8 cellular contexts compared by ENCODE assay signal in genomic region chr4:10164877-10165283, GRCh38. TPM values are rescaled to one million over a fixed set of nuclear protein-coding genes. Genes with fewer than 3 reads are reported as not detected.
DNase-seq lines count a peak whose midpoint lies in the region; ATAC-seq, FAIRE-seq and TF ChIP-seq lines count a peak whose summit lies in the region.

No MANE protein-coding gene starts in this region.

- peaks cover 0 to 1% of the 10 kb centered on the region in 2 experiments for H4K20me1 ChIP-seq in H1 (replicated peaks in 1 of 2; ENCODE audit: control insufficient read depth in 1 of 2, insufficient read depth in 2 of 2, low read length in 2 of 2)

- no peak overlapping the region for H2BK12ac ChIP-seq in H1 (ENCODE audit: low read depth, low read length)

- POLR2A ChIA-PET in H1 (lab: Charles Lee; ENCODE audit: partially characterized antibody): interaction anchor here (0.6 to 0.8 kb wide), 3 partner anchors 9 to 94 kb away, joined by 3 to 5 read pairs (median 4); no protein-coding TSS in a partner anchor

- TF ChIP-seq EP300 in H1 (IDR thresholded peaks at IDR 0.05; ENCODE audit: borderline replicate concordance in 1 of 2, low read depth in 2 of 2, low read length in 2 of 2): no peak

- H4K5ac ChIP-seq in H1 (ENCODE audit: insufficient read length, low read depth, low read length): no peak overlapping the region

- WGBS in H1 (ENCODE audit: extremely low coverage in 1 of 2, insufficient coverage in 1 of 2, insufficient read length in 1 of 2, insufficient replicate concordance in 2 of 2, low coverage in 1 of 2, low lambda C conversion rate in 2 of 2, missing lambda C conversion rate in 1 of 2), 2 experiments: 43% methylated on average over 3 of the region's 3 CpGs; no CpG with 5 or more reads in 1 of the 2 experiments

- TF ChIP-seq POLR2A in H1 (IDR thresholded peaks at IDR 0.05; ENCODE audit: control extremely low read depth in 1 of 2, low read depth in 2 of 2, low read length in 2 of 2): no peak

- H2BK20ac ChIP-seq in H1 (ENCODE audit: low read length): no peak overlapping the region

- no peak overlapping the region for H2BK120ac ChIP-seq in H1 (replicated peaks; ENCODE audit: low read depth, low read length)

- H2BK5ac ChIP-seq in H1 (ENCODE audit: low read depth, low read length): no peak overlapping the region

- no peaks in the 10 kb centered on the region for H3K36me3 ChIP-seq in H1 (ENCODE audit: control insufficient read depth in 2 of 4, insufficient read depth in 4 of 4, low read length in 3 of 4)

- TF ChIP-seq CTCF in H1 (IDR thresholded peaks at IDR 0.05; ENCODE audit: control extremely low read depth in 1 of 3, insufficient read depth in 1 of 3, low read depth in 1 of 3, low read length in 3 of 3): peak; percentile 62 to 82 (median 66)

- H3K23ac ChIP-seq in H1 (ENCODE audit: insufficient read length): no peak overlapping the region

- no peaks in the 10 kb centered on the region for H3K79me2 ChIP-seq in H1 (ENCODE audit: control insufficient read depth in 1 of 2, insufficient read depth in 2 of 2, low read length in 2 of 2)

- peak; percentile 34 for DNase-seq in stimulated activated naive CD8-positive, alpha-beta T cell treated with anti-CD3 and anti-CD28 coated beads, Interleukin-15, Interleukin-2, amounts not matched to agents 100 U/mL and 50 U/mL, for 24 hours
- no peak for DNase-seq in stimulated activated naive CD8-positive, alpha-beta T cell treated with anti-CD3 and anti-CD28 coated beads, Interleukin-15, amount 100 ng/mL, for 72 hours
- DNase-seq in NCI-H748 (lab: John Stamatoyannopoulos, UW; ENCODE audit: unreplicated experiment) (peak; percentile 51), H1 (ENCODE audit: low read depth in 1 of 2, low spot score in 2 of 2) (peak; percentile 15 to 77), myocyte (ENCODE audit: low read depth) (peak; percentile 41), NCI-H1694 treated with DMSO at 0.1 percent for 48 hours (lab: John Stamatoyannopoulos, UW) (no peak)
- DNase-seq in activated effector memory CD4-positive, alpha-beta T cell treated with Interleukin-2 at 50 U/mL for 16 hours: no peak

- peak; percentile 90 for FAIRE-seq in H1 (lab: Jason Lieb, UNC)

- no peak overlapping the region for H2AK5ac ChIP-seq in H1 (ENCODE audit: low read depth, low read length)

- no peak overlapping the region for H3K27ac ChIP-seq in H1 (ENCODE audit: low read depth, low read length)

- peaks cover 15% of the 10 kb centered on the region for H3K4me1 Mint-ChIP-seq in stimulated activated naive CD8-positive, alpha-beta T cell treated with anti-CD3 and anti-CD28 coated beads, Interleukin-15, amount 100 ng/mL, for 72 hours

- no peak overlapping the region for H3K4me2 ChIP-seq in H1 (ENCODE audit: insufficient read depth in 1 of 2, low read depth in 2 of 2, low read length in 2 of 2)

- TF ChIP-seq RAD21 in H1 (IDR thresholded peaks at IDR 0.05 in 1 of 2, conservative IDR thresholded peaks at IDR 0.05 in 1 of 2; ENCODE audit: low read depth in 2 of 2, low read length in 2 of 2): peak; percentile 86 to 89

- no peak overlapping the region for H2BK15ac ChIP-seq in H1 (ENCODE audit: low read length)

- CTCF ChIA-PET in H1 (lab: Charles Lee; ENCODE audit: partially characterized antibody): interaction anchor here (0.6 to 13.2 kb wide), 46 partner anchors 10 to 1581 kb away, joined by 3 to 264 read pairs (median 4); partner anchors contain the start of gene ZNF518B

- H3K27me3 ChIP-seq in H1 (replicated peaks in 1 of 4; ENCODE audit: control insufficient read depth in 3 of 4, extremely low read depth in 1 of 4, insufficient read depth in 3 of 4, low read length in 3 of 4): no peaks in the 10 kb centered on the region; a peak in 2 of 7 replicates

- ATAC-seq in stimulated activated naive CD8-positive, alpha-beta T cell treated with anti-CD3 and anti-CD28 coated beads, Interleukin-15, Interleukin-2, amounts not matched to agents 100 U/mL and 50 U/mL, for 24 hours: no peak
- no peak for ATAC-seq in stimulated activated naive CD8-positive, alpha-beta T cell treated with anti-CD3 and anti-CD28 coated beads, Interleukin-15, amount 100 ng/mL, for 72 hours
- ATAC-seq in HG02938 (IDR thresholded peaks at IDR 0.05; ENCODE audit: unreplicated experiment): no peak

- H3K9ac ChIP-seq in H1 (replicated peaks in 1 of 4; ENCODE audit: extremely low read depth in 1 of 4, low read depth in 3 of 4, low read length in 3 of 4): no peak overlapping the region

- H3K4me3 ChIP-seq in H1 (ENCODE audit: extremely low read depth in 1 of 4, insufficient read depth in 2 of 4, low read depth in 3 of 4, low read length in 4 of 4): no peak overlapping the region

- no peak overlapping the region for H3K27ac Mint-ChIP-seq in stimulated activated naive CD8-positive, alpha-beta T cell treated with anti-CD3 and anti-CD28 coated beads, Interleukin-15, amount 100 ng/mL, for 72 hours

- H3K14ac ChIP-seq in H1 (ENCODE audit: insufficient read length): no peak overlapping the region

- H3K9me3 ChIP-seq in H1 (ENCODE audit: insufficient read depth in 2 of 2, low read depth in 1 of 2, low read length in 1 of 2): no peaks in the 10 kb centered on the region

- no peaks in the 10 kb centered on the region for H3K23me2 ChIP-seq in H1 (ENCODE audit: low read depth, low read length)

- H3K4me1 ChIP-seq in H1 (replicated peaks in 1 of 4; ENCODE audit: control insufficient read depth in 3 of 4, insufficient read depth in 4 of 4, low read length in 3 of 4): no peaks in the 10 kb centered on the region

- no peak overlapping the region for H4K91ac ChIP-seq in H1 (replicated peaks; ENCODE audit: insufficient read length, low read length)

- H3K9me3 Mint-ChIP-seq in stimulated activated naive CD8-positive, alpha-beta T cell treated with anti-CD3 and anti-CD28 coated beads, Interleukin-15, amount 100 ng/mL, for 72 hours: no peaks in the 10 kb centered on the region

- no peak overlapping the region for H3K56ac ChIP-seq in H1 (replicated peaks; ENCODE audit: insufficient read length, low read depth, low read length)

- H3K18ac ChIP-seq in H1 (ENCODE audit: extremely low read depth, low read length): no peak overlapping the region

- H3K27me3 Mint-ChIP-seq in stimulated activated naive CD8-positive, alpha-beta T cell treated with anti-CD3 and anti-CD28 coated beads, Interleukin-15, amount 100 ng/mL, for 72 hours: no peaks in the 10 kb centered on the region

- H3K79me1 ChIP-seq in H1 (ENCODE audit: low read depth, low read length): no peaks in the 10 kb centered on the region

- H2AFZ ChIP-seq in H1 (ENCODE audit: low read length): no peak overlapping the region

- H3K4ac ChIP-seq in H1 (replicated peaks; ENCODE audit: insufficient read length, low read depth, low read length): no peak overlapping the region

- no peak overlapping the region for H4K8ac ChIP-seq in H1 (ENCODE audit: extremely low read depth, insufficient read depth, low read length)

- no peak overlapping the region for H3K4me3 Mint-ChIP-seq in stimulated activated naive CD8-positive, alpha-beta T cell treated with anti-CD3 and anti-CD28 coated beads, Interleukin-15, amount 100 ng/mL, for 72 hours

TF ChIP-seq in H1, 55 proteins besides CTCF, POLR2A, EP300 and RAD21:
- TF ChIP-seq ATF2 (IDR thresholded peaks at IDR 0.05; ENCODE audit: low read length) (no peak), PHF8 (conservative IDR thresholded peaks at IDR 0.05; ENCODE audit: low read depth, low read length) (no peak), TAF1 (IDR thresholded peaks at IDR 0.05; ENCODE audit: low read depth, low read length) (no peak), SAP30 (IDR thresholded peaks at IDR 0.05; ENCODE audit: insufficient read depth, insufficient replicate concordance, low read length) (no peak), CHD1 (IDR thresholded peaks at IDR 0.05; ENCODE audit: low read depth, low read length) (no peak), HDAC6 (IDR thresholded peaks at IDR 0.05; ENCODE audit: low read depth, low read length) (no peak), CTBP2 (IDR thresholded peaks at IDR 0.05; ENCODE audit: borderline replicate concordance, insufficient read depth, insufficient read length, low read length) (no peak), CREB1 (IDR thresholded peaks at IDR 0.05) (no peak), SUZ12 (IDR thresholded peaks at IDR 0.05; ENCODE audit: low read length) (no peak), SP2 (IDR thresholded peaks at IDR 0.05; ENCODE audit: low read length) (no peak), ASH2L (IDR thresholded peaks at IDR 0.05; ENCODE audit: low read length) (no peak), GABPA (IDR thresholded peaks at IDR 0.05; ENCODE audit: borderline replicate concordance, insufficient read depth, low read length) (no peak)
TF ChIP-seq in H1: peak in this region for 0.

RNA-seq across cellular contexts. Expression of gene WDR1, which starts 48.3 kb away (rescaled TPM):
- 315 and 339 TPM in 2 replicates for total RNA-seq in H1 (2021; fragmentation: NEBNext Ultra II Directional; extraction: Animal tissue kit (Norgen Biotek cat#: 25700))
- 377 and 432 TPM in 2 replicates for polyA plus RNA-seq in H1 (2011; rRNA removed)
- polyA plus RNA-seq in H1 (2011; cell fraction: cytosol; rRNA removed): 375 TPM
- 381 TPM for polyA plus RNA-seq in H1 (2011; cell fraction: nucleus; rRNA removed)
- polyA plus RNA-seq in H1 (2012, experiment 1 of 2): 213 to 348 TPM (median 304 TPM) in 4 replicates
- polyA plus RNA-seq in H1 (2012, experiment 2 of 2): 195 TPM
- 135 TPM for polyA plus RNA-seq in H1 (2013, experiment 1 of 2)
- polyA plus RNA-seq in H1 (2013, experiment 2 of 2): 138 TPM
- polyA minus RNA-seq in H1 (2011; rRNA and poly(A)+ RNA removed): 264 and 269 TPM in 2 replicates
- polyA minus RNA-seq in H1 (2011; cell fraction: cytosol; rRNA and poly(A)+ RNA removed): 174 TPM
- 135 TPM for polyA minus RNA-seq in H1 (2011; cell fraction: nucleus; rRNA and poly(A)+ RNA removed)
- 128 and 156 TPM in 2 replicates for total RNA-seq in myocyte
- polyA plus RNA-seq in myocyte (2012): 239 TPM

Comparison
In these comparisons a context has a peak if more than half of its experiments do, and no peak if none do; other contexts are left out.
1. DNase-seq: peak in stimulated activated naive CD8-positive, alpha-beta T cell treated with anti-CD3 and anti-CD28 coated beads, Interleukin-15, Interleukin-2, amounts not matched to agents 100 U/mL and 50 U/mL, for 24 hours (single experiment), NCI-H748 (single experiment), H1 (2 of 2) and myocyte (single experiment); none in stimulated activated naive CD8-positive, alpha-beta T cell treated with anti-CD3 and anti-CD28 coated beads, Interleukin-15, amount 100 ng/mL, for 72 hours (0 of 2), activated effector memory CD4-positive, alpha-beta T cell treated with Interleukin-2 at 50 U/mL for 16 hours (single experiment) and NCI-H1694 treated with DMSO at 0.1 percent for 48 hours (single experiment).